2 cellular contexts compared by ENCODE assay signal in the genomic region with DNA sequence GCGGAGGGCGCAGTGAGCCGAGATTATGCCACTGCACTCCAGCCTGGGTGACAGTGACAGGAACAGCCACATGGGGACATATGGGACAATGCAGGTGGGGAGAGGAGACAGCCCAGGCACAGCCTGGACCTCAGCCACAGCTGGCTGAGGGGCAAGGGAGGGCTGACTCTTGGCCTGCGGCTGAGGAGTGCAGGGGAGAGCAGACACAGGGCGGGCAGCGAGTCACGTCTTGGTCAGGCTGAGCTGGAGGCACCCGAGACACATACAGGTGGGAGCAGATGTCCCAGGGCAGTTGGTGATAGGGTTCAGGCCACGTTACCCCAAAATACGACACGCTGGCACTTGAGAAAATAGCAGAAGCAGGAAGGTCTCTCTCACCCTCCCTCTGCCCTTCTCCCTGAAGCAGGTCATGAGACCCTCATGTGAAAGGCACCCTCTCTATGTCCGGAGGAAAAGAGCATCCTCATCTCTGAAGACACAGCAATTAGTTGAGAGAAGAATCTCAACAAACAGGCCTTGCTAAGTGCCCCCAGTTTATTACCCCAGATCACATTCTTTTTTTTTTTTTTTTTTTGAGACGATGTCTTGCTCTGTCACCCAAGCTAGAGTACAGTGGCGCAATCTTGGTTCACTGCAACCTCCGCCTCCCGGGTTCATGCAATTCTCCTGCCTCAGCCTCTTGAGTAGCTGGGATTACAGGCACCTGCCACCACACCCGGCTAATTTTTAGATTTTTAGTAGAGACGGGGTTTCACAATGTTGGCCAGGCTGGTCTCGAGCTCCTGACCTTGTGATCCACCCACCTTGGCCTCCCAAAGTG.
TF ChIP-seq lines count a peak whose summit lies in the region.

No MANE protein-coding gene starts in this region.

TF ChIP-seq in WTC11, 78 proteins besides CTCF, POLR2A, EP300 and RAD21:
- no peak for TF ChIP-seq NFYB (CRISPR knock-in tag; conservative IDR thresholded peaks at IDR 0.05; ENCODE audit: low read depth)
- TF ChIP-seq NFATC4 (CRISPR knock-in tag; IDR thresholded peaks at IDR 0.05) = no peak
- TF ChIP-seq, protein P1, sequence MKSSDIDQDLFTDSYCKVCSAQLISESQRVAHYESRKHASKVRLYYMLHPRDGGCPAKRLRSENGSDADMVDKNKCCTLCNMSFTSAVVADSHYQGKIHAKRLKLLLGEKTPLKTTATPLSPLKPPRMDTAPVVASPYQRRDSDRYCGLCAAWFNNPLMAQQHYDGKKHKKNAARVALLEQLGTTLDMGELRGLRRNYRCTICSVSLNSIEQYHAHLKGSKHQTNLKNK (CRISPR knock-in tag; IDR thresholded peaks at IDR 0.05) = no peak
- no peak for TF ChIP-seq JUN (CRISPR knock-in tag; IDR thresholded peaks at IDR 0.05)
- TF ChIP-seq, protein P2, sequence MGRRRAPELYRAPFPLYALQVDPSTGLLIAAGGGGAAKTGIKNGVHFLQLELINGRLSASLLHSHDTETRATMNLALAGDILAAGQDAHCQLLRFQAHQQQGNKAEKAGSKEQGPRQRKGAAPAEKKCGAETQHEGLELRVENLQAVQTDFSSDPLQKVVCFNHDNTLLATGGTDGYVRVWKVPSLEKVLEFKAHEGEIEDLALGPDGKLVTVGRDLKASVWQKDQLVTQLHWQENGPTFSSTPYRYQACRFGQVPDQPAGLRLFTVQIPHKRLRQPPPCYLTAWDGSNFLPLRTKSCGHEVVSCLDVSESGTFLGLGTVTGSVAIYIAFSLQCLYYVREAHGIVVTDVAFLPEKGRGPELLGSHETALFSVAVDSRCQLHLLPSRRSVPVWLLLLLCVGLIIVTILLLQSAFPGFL (CRISPR knock-in tag; IDR thresholded peaks at IDR 0.05; ENCODE audit: borderline replicate concordance) = no peak
- no peak for TF ChIP-seq ZNF219 (CRISPR knock-in tag; IDR thresholded peaks at IDR 0.05; ENCODE audit: borderline replicate concordance)
- TF ChIP-seq ZNF263 (CRISPR knock-in tag; IDR thresholded peaks at IDR 0.05; ENCODE audit: low read depth) = no peak
TF ChIP-seq in WTC11: peak in this region for 0.

TF ChIP-seq in HEK293T, 16 proteins besides CTCF, POLR2A, EP300 and RAD21:
- no peak for TF ChIP-seq ZNF384 (IDR thresholded peaks at IDR 0.05)
- TF ChIP-seq, protein P3, sequence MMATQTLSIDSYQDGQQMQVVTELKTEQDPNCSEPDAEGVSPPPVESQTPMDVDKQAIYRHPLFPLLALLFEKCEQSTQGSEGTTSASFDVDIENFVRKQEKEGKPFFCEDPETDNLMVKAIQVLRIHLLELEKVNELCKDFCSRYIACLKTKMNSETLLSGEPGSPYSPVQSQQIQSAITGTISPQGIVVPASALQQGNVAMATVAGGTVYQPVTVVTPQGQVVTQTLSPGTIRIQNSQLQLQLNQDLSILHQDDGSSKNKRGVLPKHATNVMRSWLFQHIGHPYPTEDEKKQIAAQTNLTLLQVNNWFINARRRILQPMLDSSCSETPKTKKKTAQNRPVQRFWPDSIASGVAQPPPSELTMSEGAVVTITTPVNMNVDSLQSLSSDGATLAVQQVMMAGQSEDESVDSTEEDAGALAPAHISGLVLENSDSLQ (IDR thresholded peaks at IDR 0.05) = no peak
- TF ChIP-seq ARNT (IDR thresholded peaks at IDR 0.05) = no peak
- no peak for TF ChIP-seq SP1 (IDR thresholded peaks at IDR 0.05)
- TF ChIP-seq SUZ12 (IDR thresholded peaks at IDR 0.05) = no peak
- TF ChIP-seq ELF4 (IDR thresholded peaks at IDR 0.05) = no peak
- no peak for TF ChIP-seq NFRKB (IDR thresholded peaks at IDR 0.05)
- TF ChIP-seq CTBP1 (IDR thresholded peaks at IDR 0.05; ENCODE audit: borderline replicate concordance) = no peak
- TF ChIP-seq BHLHE40 (IDR thresholded peaks at IDR 0.05; ENCODE audit: borderline replicate concordance) = no peak
- no peak for TF ChIP-seq TARDBP (IDR thresholded peaks at IDR 0.05)
- no peak for TF ChIP-seq FOXK2 (IDR thresholded peaks at IDR 0.05)
- TF ChIP-seq FOXM1 (IDR thresholded peaks at IDR 0.05; ENCODE audit: borderline replicate concordance) = no peak
- no peak for TF ChIP-seq LEF1 (IDR thresholded peaks at IDR 0.05; ENCODE audit: borderline replicate concordance)
- no peak for TF ChIP-seq FOXA1 (IDR thresholded peaks at IDR 0.05)
- TF ChIP-seq HDGF (IDR thresholded peaks at IDR 0.05; ENCODE audit: borderline replicate concordance) = no peak
- no peak for TF ChIP-seq L3MBTL2 (conservative IDR thresholded peaks at IDR 0.05)
